ENCODE assay signal across 8 cellular contexts in the genomic region with DNA sequence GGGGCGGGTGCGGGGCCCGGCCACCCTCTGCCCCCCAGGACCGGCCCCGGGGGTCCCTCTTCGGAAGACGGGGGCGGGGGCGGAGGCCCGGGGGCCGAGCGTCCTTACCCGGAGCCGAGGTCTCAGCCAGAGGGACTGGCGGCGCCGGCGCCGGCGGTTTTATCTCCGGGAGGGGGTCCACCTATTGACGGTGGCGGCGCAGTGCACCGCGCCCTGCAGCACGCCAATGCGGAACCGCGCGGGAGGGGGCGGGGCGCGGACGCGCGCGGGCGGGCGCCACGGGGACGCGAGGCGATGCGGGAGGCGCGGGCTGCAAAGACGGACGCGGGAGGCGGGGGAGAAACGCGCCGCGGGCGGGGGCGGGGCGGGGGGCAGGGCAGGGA. TPM values are rescaled to one million over a fixed set of nuclear protein-coding genes. Genes with fewer than 3 reads are reported as not detected.
DNase-seq lines count a peak whose midpoint lies in the region; ATAC-seq, FAIRE-seq and TF ChIP-seq lines count a peak whose summit lies in the region.

EEF1A2 (minus strand) TSS at position 134 of the 383 bp plus-strand sequence. CDS start 1,320 bp downstream, outside the sequence.

- H2AFZ ChIP-seq in K562 (ENCODE audit: low read depth, low read length): peak within 1 kb of the TSS; percentile 69
- no peak within 1 kb of the TSS for H2AFZ ChIP-seq in keratinocyte (ENCODE audit: control insufficient read depth, low read length)

- peak within 1 kb of the TSS; percentile 46 for H3K4me3 ChIP-seq in K562
- peak within 1 kb of the TSS in 1 of 3 experiments; percentile 12 for H3K4me3 ChIP-seq in keratinocyte (ENCODE audit: control insufficient read depth in 2 of 3, extremely low read depth in 1 of 3, insufficient read depth in 2 of 3, low read depth in 1 of 3, low read length in 3 of 3)

- H3K4me1 ChIP-seq in K562 (replicated peaks in 1 of 2; ENCODE audit: control insufficient read depth in 2 of 2, insufficient read depth in 2 of 2, low read length in 2 of 2): peaks cover 0 to 87% of the 10 kb centered on the region in 2 experiments; a peak in 3 of 5 replicates
- peaks cover 2% of the 10 kb centered on the region for H3K4me1 ChIP-seq in keratinocyte (ENCODE audit: control insufficient read depth, extremely low read depth, insufficient read depth, low read length)

- peak within 1 kb of the TSS; percentile 31 for H3K4me2 ChIP-seq in K562 (ENCODE audit: insufficient read depth, low read length)
- H3K4me2 ChIP-seq in keratinocyte (ENCODE audit: control insufficient read depth, extremely low read depth, insufficient read depth, low read depth, low read length): peak within 1 kb of the TSS; percentile 22

- DNase-seq in NCI-H146 (lab: John Stamatoyannopoulos, UW) (peak; percentile 70), NCI-H146 treated with DMSO at 0.1 percent for 48 hours (lab: John Stamatoyannopoulos, UW; ENCODE audit: unreplicated experiment) (no peak), NCI-H460 (ENCODE audit: extremely low read depth, low read depth) (peak; percentile 21), K562 (ENCODE audit: extremely low read depth in 1 of 4, low spot score in 3 of 4) (peak; percentile 74 to 87 (median 84)), keratinocyte (ENCODE audit: low read depth, low spot score) (no peak), hepatic stellate cell (ENCODE audit: low spot score) (no peak), omental fat pad (ENCODE audit: low spot score) (no peak)
- DNase-seq in stimulated activated naive CD8-positive, alpha-beta T cell treated with anti-CD3 and anti-CD28 coated beads, Interleukin-15, Interleukin-2, amounts not matched to agents 100 U/mL and 50 U/mL, for 24 hours: peak; percentile 37

- H3K79me2 ChIP-seq in K562 (ENCODE audit: control insufficient read depth, insufficient read depth, low read length) (no peaks in the 10 kb centered on the region), keratinocyte (ENCODE audit: control insufficient read depth, insufficient read depth, low read length) (no peaks in the 10 kb centered on the region)

- H3K36me3 ChIP-seq in K562 (ENCODE audit: control insufficient read depth, insufficient read depth, low read length): no peaks in the 10 kb centered on the region
- no peaks in the 10 kb centered on the region for H3K36me3 ChIP-seq in keratinocyte (ENCODE audit: control insufficient read depth in 2 of 2, extremely low read depth in 1 of 2, insufficient read depth in 2 of 2, low read length in 2 of 2)

- no TSS peak for BruUV-seq in K562 (replicated peaks; lab: Mats Ljungman, UMichigan)

- FAIRE-seq in K562 (lab: Jason Lieb, UNC) (no peak), keratinocyte (lab: Jason Lieb, UNC) (no peak)

- ATAC-seq in K562 (peak; percentile 66), omental fat pad (ENCODE audit: low FRiP score) (no peak)
- ATAC-seq in stimulated activated naive CD8-positive, alpha-beta T cell treated with anti-CD3 and anti-CD28 coated beads, Interleukin-15, Interleukin-2, amounts not matched to agents 100 U/mL and 50 U/mL, for 24 hours: no peak

- CTCF ChIA-PET in K562 (lab: Yijun Ruan, JAX; ENCODE audit: low intra/inter-chr PET ratio): no interaction called here

- H4K20me1 ChIP-seq in K562 (replicated peaks; ENCODE audit: control insufficient read depth, insufficient read depth, low read length) (peaks cover 10% of the 10 kb centered on the region; the same call in 1 of the 2 replicates), keratinocyte (ENCODE audit: control insufficient read depth, extremely low read depth, insufficient read depth, low read length) (no peaks in the 10 kb centered on the region)

- H3K9ac ChIP-seq in K562 (ENCODE audit: insufficient read depth in 1 of 2, low read depth in 2 of 2, low read length in 2 of 2) (peak within 1 kb of the TSS in 1 of 2 experiments; percentile 88; a peak in 2 of 4 replicates), keratinocyte (ENCODE audit: control insufficient read depth, extremely low read depth, insufficient read depth, low read length) (no peak within 1 kb of the TSS)

- intact Hi-C loops in K562 (cut with micrococcal nuclease): no loop called here

- no peaks in the 10 kb centered on the region; a peak in 1 of 5 replicates for H3K27me3 ChIP-seq in K562 (ENCODE audit: control insufficient read depth in 2 of 2, insufficient read depth in 2 of 2, low read length in 2 of 2)
- peaks cover 55% of the 10 kb centered on the region for H3K27me3 ChIP-seq in keratinocyte (ENCODE audit: control insufficient read depth, extremely low read depth, insufficient read depth, low read length)

- no peaks in the 10 kb centered on the region for H3K9me3 ChIP-seq in K562 (replicated peaks; ENCODE audit: control insufficient read depth, insufficient read depth, low read depth, low read length)
- no peaks in the 10 kb centered on the region for H3K9me3 ChIP-seq in keratinocyte (ENCODE audit: control insufficient read depth, low read depth, low read length)

- dilution Hi-C loops in keratinocyte (cut with MboI; ENCODE audit: extremely low pct_ligation_motif_present, low sequenced_read_pairs): no loop called here

- no peak for TF ChIP-seq EP300 in K562 (IDR thresholded peaks at IDR 0.05; ENCODE audit: low read length)

- H3K9me1 ChIP-seq in K562 (ENCODE audit: control insufficient read depth, insufficient read depth, low read length) (no peaks in the 10 kb centered on the region), keratinocyte (ENCODE audit: control insufficient read depth, extremely low read depth, insufficient read depth, low read length) (no peaks in the 10 kb centered on the region)

- TF ChIP-seq RAD21 in K562 (CRISPR knock-in tag; conservative IDR thresholded peaks at IDR 0.05 in 1 of 2, IDR thresholded peaks at IDR 0.05 in 1 of 2): no peak

- TF ChIP-seq CTCF in K562 (IDR thresholded peaks at IDR 0.05 in 2 of 3, conservative IDR thresholded peaks at IDR 0.05 in 1 of 3; ENCODE audit: insufficient read depth in 2 of 3, low read depth in 1 of 3, low read length in 3 of 3): peak in 2 of 3 experiments; percentile 38 to 53; a peak in 3 of 6 replicates
- TF ChIP-seq CTCF in keratinocyte (optimal IDR thresholded peaks at IDR 0.05 in 1 of 3, IDR thresholded peaks at IDR 0.05 in 1 of 3, conservative IDR thresholded peaks at IDR 0.05 in 1 of 3; ENCODE audit: extremely low read depth in 1 of 3, insufficient read depth in 2 of 3, low read length in 3 of 3): peak in 1 of 3 experiments; percentile 17
- no peak for TF ChIP-seq CTCF in omental fat pad (IDR thresholded peaks at IDR 0.05)

- H3K27ac ChIP-seq in K562 (ENCODE audit: extremely low read depth, low read depth, low read length) (no peak within 1 kb of the TSS), keratinocyte (ENCODE audit: control insufficient read depth, insufficient read depth, low read length) (no peak within 1 kb of the TSS)

- in situ Hi-C loops in K562 (cut with MboI): no loop called here

- POLR2A ChIA-PET in K562 (lab: Yijun Ruan, JAX): no interaction called here

- TF ChIP-seq POLR2A in K562 (conservative IDR thresholded peaks at IDR 0.05): no peak

- WGBS in K562 (ENCODE audit: insufficient coverage, low coverage, missing lambda C conversion rate): 0% methylated on average over 2 of the region's 58 CpGs

TF ChIP-seq in K562, 482 proteins besides CTCF, POLR2A, EP300 and RAD21 (continues in another document):
- TF ChIP-seq POLR2B (IDR thresholded peaks at IDR 0.05; ENCODE audit: low read depth, partially characterized antibody): no peak
- TF ChIP-seq, protein P1, sequence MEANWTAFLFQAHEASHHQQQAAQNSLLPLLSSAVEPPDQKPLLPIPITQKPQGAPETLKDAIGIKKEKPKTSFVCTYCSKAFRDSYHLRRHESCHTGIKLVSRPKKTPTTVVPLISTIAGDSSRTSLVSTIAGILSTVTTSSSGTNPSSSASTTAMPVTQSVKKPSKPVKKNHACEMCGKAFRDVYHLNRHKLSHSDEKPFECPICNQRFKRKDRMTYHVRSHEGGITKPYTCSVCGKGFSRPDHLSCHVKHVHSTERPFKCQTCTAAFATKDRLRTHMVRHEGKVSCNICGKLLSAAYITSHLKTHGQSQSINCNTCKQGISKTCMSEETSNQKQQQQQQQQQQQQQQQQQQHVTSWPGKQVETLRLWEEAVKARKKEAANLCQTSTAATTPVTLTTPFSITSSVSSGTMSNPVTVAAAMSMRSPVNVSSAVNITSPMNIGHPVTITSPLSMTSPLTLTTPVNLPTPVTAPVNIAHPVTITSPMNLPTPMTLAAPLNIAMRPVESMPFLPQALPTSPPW (CRISPR knock-in tag; IDR thresholded peaks at IDR 0.05): peak; percentile 64

RNA-seq across cellular contexts. Expression of gene EEF1A2, which starts in this region (rescaled TPM):
- total RNA-seq in NCI-H460 (2014; rRNA removed; shearing (Covaris generic)): 224 and 275 TPM in 2 replicates
- 273 and 308 TPM in 2 replicates for polyA plus RNA-seq in NCI-H460 (2014; cell fraction: nucleus; rRNA removed)
- total RNA-seq in K562 (2011; cell fraction: chromatin; rRNA removed; ENCODE audit: low replicate concordance): 13.0 and 31.1 TPM in 2 replicates
- total RNA-seq in K562 (2011; cell fraction: nucleolus; rRNA removed): 23.3 and 23.8 TPM in 2 replicates
- 9.9 and 20.4 TPM in 2 replicates for total RNA-seq in K562 (2011; cell fraction: nucleoplasm; rRNA removed)
- total RNA-seq in K562 (2014; rRNA removed) (20.9 and 24.8 TPM in 2 replicates), K562 (2014; rRNA removed; fragmentation: Illumina TruSeq; extraction: Trizol) (8.7 and 11.5 TPM in 2 replicates), K562 (2015; rRNA removed; fragmentation: Illumina TruSeq; extraction: Trizol) (7.7 and 8.7 TPM in 2 replicates), K562 (2021) (29.0 and 29.6 TPM in 2 replicates), omental fat pad (1 to 10 TPM in 3 of 4 donors, not detected in 1; 2.1 to 4.7 (median 2.8) TPM)
- polyA plus RNA-seq in K562 (2011; rRNA removed) (9.6 and 11.8 TPM in 2 replicates), K562 (2014; fragmentation: Illumina TruSeq; extraction: Trizol) (27.2 and 29.6 TPM in 2 replicates), K562 (2014; fragmentation: Nextera tagmentation; extraction: Ambion mirVana) (under 1 TPM; 0.04 to 0.58 TPM), K562 (2014; rRNA removed) (10.9 and 11.4 TPM in 2 replicates), keratinocyte (0.12 to 0.77 TPM (median 0.31 TPM) in 3 replicates)
- polyA plus RNA-seq in K562 (2011; cell fraction: cytosol; rRNA removed): 10.8 and 19.3 TPM in 2 replicates
- polyA plus RNA-seq in K562 (2011; cell fraction: nucleus; rRNA removed): 13.8 and 24.9 TPM in 2 replicates
- polyA plus RNA-seq in K562 (2012): 29.1 and 61.1 TPM in 2 replicates
- 10.3 and 11.5 TPM in 2 replicates for polyA minus RNA-seq in K562 (2011; rRNA and poly(A)+ RNA removed)
- polyA minus RNA-seq in K562 (2011; cell fraction: cytosol; rRNA and poly(A)+ RNA removed): 34.7 and 45.1 TPM in 2 replicates
- polyA minus RNA-seq in K562 (2011; cell fraction: nucleus; rRNA and poly(A)+ RNA removed): 8.2 and 10.0 TPM in 2 replicates
- 23.8 TPM for polyA plus RNA-seq in keratinocyte (2011; ENCODE audit: low read depth)
- 1.7 and 1.9 TPM in 2 replicates for polyA plus RNA-seq in keratinocyte (2011; cell fraction: cytosol; rRNA removed)
- polyA plus RNA-seq in keratinocyte (2011; cell fraction: nucleus; rRNA removed): 2.0 and 2.6 TPM in 2 replicates
- polyA plus RNA-seq in keratinocyte (2012; ENCODE audit: low replicate concordance): 0.99 and 20.9 TPM in 2 replicates
- polyA minus RNA-seq in keratinocyte: 0.33 to 0.82 TPM in 2 of 3 replicates, not detected in the other
- polyA minus RNA-seq in keratinocyte (2011; cell fraction: cytosol; rRNA and poly(A)+ RNA removed): 3.6 TPM
- 1.6 and 2.1 TPM in 2 replicates for polyA minus RNA-seq in keratinocyte (2011; cell fraction: nucleus; rRNA and poly(A)+ RNA removed)

Comparison
In these comparisons a context has a peak if more than half of its experiments do, and no peak if none do; other contexts are left out.
1. DNase-seq: peak in NCI-H146 (single experiment), NCI-H460 (single experiment), K562 (4 of 4) and stimulated activated naive CD8-positive, alpha-beta T cell treated with anti-CD3 and anti-CD28 coated beads, Interleukin-15, Interleukin-2, amounts not matched to agents 100 U/mL and 50 U/mL, for 24 hours (single experiment); none in NCI-H146 treated with DMSO at 0.1 percent for 48 hours (single experiment), keratinocyte (single experiment), hepatic stellate cell (single experiment) and omental fat pad (single experiment).
2. CTCF ChIP-seq: peak in K562 (2 of 3); none in omental fat pad (0 of 3).